Comparison of ENCODE assay signal across 40 cellular contexts in genomic region chr20:40677343-40677924, GRCh38. TPM values are rescaled to one million over a fixed set of nuclear protein-coding genes. Genes with fewer than 3 reads are reported as not detected.
"Had no signal": no experiment of that assay in that cellular context is flagged by ENCODE, and none has a peak within 500 bp of the region (broad histone marks: within the 10 kb centered on the region; RNA-seq: fewer than 3 reads in every experiment).

No MANE protein-coding gene starts in this region.

- H3K27me3 ChIP-seq: body of pancreas, breast epithelium, Peyer's patch had no signal

- H3K4me1 ChIP-seq: breast epithelium, Peyer's patch, SJSA1 had no signal

- H3K4me3 ChIP-seq: body of pancreas, breast epithelium, Peyer's patch, SJSA1 had no signal

- DNase-seq: activated B cell treated with CpG ODN at 0.5 μM for 24 hours; activated CD4-positive, alpha-beta memory T cell treated with anti-CD3 and anti-CD28 coated beads, Interleukin-2, amount 10 ng/mL, durations not matched to agents 7 days and 5 days; activated CD4-positive, alpha-beta T cell treated with anti-CD3 and anti-CD28 coated beads for 48 hours; activated CD4-positive, CD25-positive, alpha-beta regulatory T cell treated with anti-CD3 and anti-CD28 coated beads, Interleukin-2, amount 50 U/mL, for 72 hours; activated CD8-positive, alpha-beta memory T cell treated with anti-CD3 and anti-CD28 coated beads for 24 hours; activated CD8-positive, alpha-beta memory T cell treated with anti-CD3 and anti-CD28 coated beads, Interleukin-2, amount 10 ng/mL, durations not matched to agents 7 days and 5 days; activated CD8-positive, alpha-beta memory T cell treated with anti-CD3 and anti-CD28 coated beads, Interleukin-2, amount 50 U/mL, for 48 hours; activated effector memory CD4-positive, alpha-beta T cell treated with anti-CD3 and anti-CD28 coated beads, Interleukin-2, amount 50 U/mL, for 16 hours; activated naive CD4-positive, alpha-beta T cell; activated naive CD4-positive, alpha-beta T cell treated with anti-CD3 and anti-CD28 coated beads, Interleukin-2, amount 50 U/mL, for 16 hours; activated naive CD8-positive, alpha-beta T cell treated with anti-CD3 and anti-CD28 coated beads for 36 hours; activated T-cell treated with anti-CD3 and anti-CD28 coated beads, Interleukin-2, amount 50 U/mL, for 72 hours; amygdala; body of pancreas; Kasumi-1; MM.1S; MV-4-11; NCI-H1092; NCI-H1436 treated with DMSO at 0.1 percent for 48 hours; NCI-H1694 treated with DMSO at 0.1 percent for 48 hours; NCI-H2029 treated with DMSO at 0.1 percent for 48 hours; NCI-H2107; NCI-H2171; NCI-H510A; NCI-H526; NCI-H748 treated with DMSO at 0.1 percent for 48 hours; NK-92 treated with Interleukin-12 subunit alpha and Interleukin-12 subunit beta, amount 100 ng/mL, for 24 hours; PC-3; Peyer's patch; RPMI8226; SHP77 treated with DMSO at 0.1 percent for 48 hours; SW 1271; T-helper 1 cell; T-helper 2 cell; T-helper 9 cell had no signal

- H3K36me3 ChIP-seq: breast epithelium, Peyer's patch, SJSA1 had no signal

- ATAC-seq: activated CD8-positive, alpha-beta memory T cell treated with anti-CD3 and anti-CD28 coated beads, Interleukin-2, amount 10 ng/mL, durations not matched to agents 7 days and 5 days; activated T-cell treated with anti-CD3 and anti-CD28 coated beads, Interleukin-2, amount 50 U/mL, for 72 hours; activated T-helper 17 cell treated with anti-CD3 and anti-CD28 coated beads, Interleukin-2, amount 50 U/mL, for 72 hours; body of pancreas; PC-3 had no signal

- FAIRE-seq: astrocyte had no signal

- H3K9me3 ChIP-seq: body of pancreas, breast epithelium, Peyer's patch, SJSA1 had no signal

- H3K27ac ChIP-seq: body of pancreas, SJSA1, VCaP had no signal

RNA-seq across cellular contexts. Expression of gene MAFB, which starts 11.6 kb away (rescaled TPM):
- total RNA-seq: activated naive CD8-positive, alpha-beta T cell treated with anti-CD3 and anti-CD28 coated beads for 36 hours; activated T-helper 17 cell treated with anti-CD3 and anti-CD28 coated beads, Interleukin-2, amount 50 U/mL, for 72 hours; SJSA1 had no signal
